Comparison of ENCODE assay signal across 10 cellular contexts in the genomic region with DNA sequence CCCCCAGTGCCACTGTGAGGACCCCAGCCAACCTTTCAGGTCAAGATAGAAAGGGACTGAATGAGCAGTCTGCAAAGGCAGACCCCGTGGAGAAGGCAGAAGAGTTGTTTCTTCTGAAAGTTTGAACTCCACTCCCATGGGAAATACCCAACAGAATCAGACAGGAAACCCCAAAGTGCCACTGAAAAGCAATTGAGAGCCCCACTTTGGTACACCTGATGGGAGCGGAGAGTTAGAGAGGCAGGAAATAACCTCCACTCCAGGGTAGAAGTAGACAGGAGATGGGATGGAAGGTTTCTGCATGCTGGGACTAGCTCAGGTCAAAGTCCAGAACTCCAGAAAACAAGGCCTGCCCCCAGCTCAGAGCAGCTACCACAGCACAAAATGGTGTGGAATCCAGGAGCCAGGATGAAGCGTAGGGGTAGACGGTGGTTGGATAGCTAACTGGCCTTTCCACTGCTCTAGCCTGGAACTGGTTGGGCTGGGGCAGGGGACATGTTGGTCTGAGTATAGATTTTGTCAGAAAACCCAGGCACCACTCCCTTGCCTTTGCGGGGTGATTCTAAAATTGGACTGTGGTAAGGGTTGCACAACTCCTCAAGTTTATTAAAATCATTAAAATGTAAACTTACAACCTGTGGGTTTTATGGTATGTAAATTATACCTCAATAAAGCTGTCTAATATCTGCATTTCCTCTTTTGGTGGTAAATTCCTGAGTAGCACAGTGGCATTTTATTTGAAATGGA. TPM values are rescaled to one million over a fixed set of nuclear protein-coding genes. Genes with fewer than 3 reads are reported as not detected.
DNase-seq lines count a peak whose midpoint lies in the region; TF ChIP-seq lines count a peak whose summit lies in the region.
"Had no signal": no experiment of that assay in that cellular context is flagged by ENCODE, and none has a peak within 500 bp of the region (broad histone marks: within the 10 kb centered on the region; RNA-seq: fewer than 3 reads in every experiment).

No MANE protein-coding gene starts in this region.

- peak overlapping the region; percentile 86 for H3K27ac Mint-ChIP-seq in activated T-cell treated with anti-CD3 and anti-CD28 coated beads, Interleukin-2, amount 50 U/mL, for 24 hours

- H3K36me3 Mint-ChIP-seq in activated T-cell treated with anti-CD3 and anti-CD28 coated beads, Interleukin-2, amount 50 U/mL, for 24 hours (ENCODE audit: low read depth), result peaks cover 39% of the 10 kb centered on the region

- H3K9me3 Mint-ChIP-seq in activated T-cell treated with anti-CD3 and anti-CD28 coated beads, Interleukin-2, amount 50 U/mL, for 24 hours, result no peaks in the 10 kb centered on the region

- H3K4me3 ChIP-seq in esophagus muscularis mucosa (no peak overlapping the region), stomach (no peak overlapping the region)
- H3K4me3 ChIP-seq: PC-9 had no signal

- intact Hi-C loops in esophagus muscularis mucosa (cut with DNase I) (no loop called here), stomach (cut with DNase I; ENCODE audit: low total_unique reads) (no loop called here)

- CTCF ChIA-PET in RWPE1 (lab: Yijun Ruan, JAX), result interaction anchor here (1.0 kb wide), 1 partner anchor 154 kb away, joined by 3 read pairs; no protein-coding TSS in a partner anchor

- H3K27me3 ChIP-seq in esophagus muscularis mucosa (no peaks in the 10 kb centered on the region), stomach (no peaks in the 10 kb centered on the region)

- TF ChIP-seq POLR2A in esophagus muscularis mucosa (IDR thresholded peaks at IDR 0.05; ENCODE audit: low read depth) (no peak), stomach (IDR thresholded peaks at IDR 0.05) (no peak)

- peak overlapping the region; percentile 10 for H3K4me3 Mint-ChIP-seq in activated T-cell treated with anti-CD3 and anti-CD28 coated beads, Interleukin-2, amount 50 U/mL, for 24 hours

- TF ChIP-seq CTCF in RWPE1 (conservative IDR thresholded peaks at IDR 0.05; ENCODE audit: low read depth), result no peak
- TF ChIP-seq CTCF in esophagus muscularis mucosa (IDR thresholded peaks at IDR 0.05), result no peak
- no peak for TF ChIP-seq CTCF in stomach (IDR thresholded peaks at IDR 0.05)

- no peak for DNase-seq in activated T-cell treated with anti-CD3 and anti-CD28 coated beads, Interleukin-2, amount 50 U/mL, for 24 hours
- no peak for DNase-seq in activated T-cell treated with anti-CD3 and anti-CD28 coated beads, Interleukin-2, amount 50 U/mL, for 48 hours
- DNase-seq in RWPE1 (ENCODE audit: low spot score) (no peak), esophagus muscularis mucosa (ENCODE audit: extremely low spot score) (no peak), stomach (no peak), GDM1 (lab: John Stamatoyannopoulos, UW) (no peak), NCI-H510A (lab: John Stamatoyannopoulos, UW) (no peak)
- no peak for DNase-seq in stimulated activated CD4-positive, alpha-beta T cell treated with anti-CD3 and anti-CD28 coated beads, Interleukin-2, amount 100 ng/mL, for 48 hours
- DNase-seq: COR-L47 had no signal

- peak overlapping the region; percentile 83 for H3K27ac ChIP-seq in RWPE1
- H3K27ac ChIP-seq in esophagus muscularis mucosa (replicated peaks in 1 of 4), result peak overlapping the region; percentile 88 to 98 (median 94)
- peak overlapping the region; percentile 39 to 97 (median 96) for H3K27ac ChIP-seq in stomach
- H3K27ac ChIP-seq: PC-9 had no signal

- H3K36me3 ChIP-seq in esophagus muscularis mucosa (peaks cover 0 to 19% (median 18%) of the 10 kb centered on the region in 4 donors), stomach (peaks cover 4 to 25% (median 19%) of the 10 kb centered on the region in 4 donors)

- POLR2A ChIA-PET in RWPE1 (lab: Yijun Ruan, JAX; ENCODE audit: low non-redundant PET), result no interaction called here

- TF ChIP-seq EP300 in esophagus muscularis mucosa (IDR thresholded peaks at IDR 0.05) (no peak), stomach (IDR thresholded peaks at IDR 0.05) (no peak)

- H3K4me1 Mint-ChIP-seq in activated T-cell treated with anti-CD3 and anti-CD28 coated beads, Interleukin-2, amount 50 U/mL, for 24 hours (ENCODE audit: low read depth), result peaks cover 28% of the 10 kb centered on the region

- WGBS in esophagus muscularis mucosa, result 66% methylated on average over 5 of the region's 5 CpGs
- 44 to 57% (median 50%) methylated on average over 5 of the region's 5 CpGs for WGBS in stomach, 5 donors

- no peaks in the 10 kb centered on the region for H3K27me3 Mint-ChIP-seq in activated T-cell treated with anti-CD3 and anti-CD28 coated beads, Interleukin-2, amount 50 U/mL, for 24 hours

- H3K4me1 ChIP-seq in esophagus muscularis mucosa (peaks cover 16 to 25% (median 22%) of the 10 kb centered on the region in 4 donors), stomach (peaks cover 33 to 49% (median 46%) of the 10 kb centered on the region in 4 donors)

- H3K9me3 ChIP-seq in esophagus muscularis mucosa (no peaks in the 10 kb centered on the region), stomach (no peaks in the 10 kb centered on the region)

RNA-seq across cellular contexts. Expression of a gene that starts 1.9 kb away (rescaled TPM):
- total RNA-seq in esophagus muscularis mucosa (10 to 100 TPM in 3 of 4 donors, 1 to 10 TPM in 1; 7.5 to 18.4 (median 17.6) TPM), stomach (10 to 100 TPM in 4 of 5 donors, 1 to 10 TPM in 1; 6.1 to 70.6 (median 22.6) TPM)
- 10 to 100 TPM in 2 of 3 donors, 1 to 10 TPM in 1; 4.3 to 18.1 (median 10.5) TPM for polyA plus RNA-seq in stomach

RNA-seq across cellular contexts. Expression of a gene that starts 37.4 kb away (rescaled TPM):
- 10 to 100 TPM; 15.4 to 26.7 (median 18.4) TPM for total RNA-seq in esophagus muscularis mucosa
- 10 to 100 TPM in 1 of 5 donors, 1 to 10 TPM in 4; 5.4 to 24.4 (median 7.0) TPM for total RNA-seq in stomach
- 10 to 100 TPM; 17.8 to 31.5 (median 19.5) TPM for polyA plus RNA-seq in stomach
